In the genomic region with DNA sequence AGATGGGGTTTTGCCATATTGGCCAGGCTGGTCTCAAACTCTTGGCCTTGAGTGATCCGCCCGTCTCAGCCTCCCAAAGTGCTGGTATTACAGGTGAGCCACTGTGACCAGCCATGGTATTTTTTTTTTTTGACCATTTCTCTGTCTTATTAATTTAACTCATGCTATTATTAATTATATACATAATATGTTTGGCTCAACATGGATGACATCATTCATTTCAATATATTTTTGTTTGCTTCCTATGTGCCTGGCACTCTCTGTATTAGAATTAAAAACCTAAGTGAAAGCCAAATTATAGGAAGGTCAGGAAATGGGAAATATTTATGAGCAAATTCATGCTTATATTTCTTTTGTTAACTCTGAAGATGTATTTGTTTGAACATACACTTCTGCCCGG, we compare ENCODE assay signal across 25 cellular contexts. TPM values are rescaled to one million over a fixed set of nuclear protein-coding genes. Genes with fewer than 3 reads are reported as not detected.
DNase-seq lines count a peak whose midpoint lies in the region; ATAC-seq, FAIRE-seq and TF ChIP-seq lines count a peak whose summit lies in the region.
"Had no signal": no experiment of that assay in that cellular context is flagged by ENCODE, and none has a peak within 500 bp of the region (broad histone marks: within the 10 kb centered on the region; RNA-seq: fewer than 3 reads in every experiment).

No MANE protein-coding gene starts in this region.

- BruUV-seq in K562 (replicated peaks; lab: Mats Ljungman, UMichigan): no TSS peak

- H3K9ac ChIP-seq in BLaER1 treated with 17β-estradiol and CSF1 and Interleukin-3, amounts not matched to agents 10 nM and 100 nM: peak overlapping the region in 8 of 11 experiments; percentile 55 to 70 (median 67); a peak in 13 of 22 replicates
- H3K9ac ChIP-seq in K562 (ENCODE audit: insufficient read depth in 1 of 2, low read depth in 2 of 2, low read length in 2 of 2): no peak overlapping the region

- no peak for TF ChIP-seq RAD21 in K562 (CRISPR knock-in tag; conservative IDR thresholded peaks at IDR 0.05 in 1 of 2, IDR thresholded peaks at IDR 0.05 in 1 of 2)

- H3K36me3 ChIP-seq in BLaER1 treated with 17β-estradiol and CSF1 and Interleukin-3, amounts not matched to agents 10 nM and 100 nM: no peaks in the 10 kb centered on the region
- no peaks in the 10 kb centered on the region for H3K36me3 ChIP-seq in HEK293 (ENCODE audit: control insufficient read depth in 2 of 2, insufficient read depth in 1 of 2, low read length in 2 of 2)
- H3K36me3 ChIP-seq in K562 (ENCODE audit: control insufficient read depth, insufficient read depth, low read length): no peaks in the 10 kb centered on the region
- H3K36me3 ChIP-seq in right atrium auricular region: no peaks in the 10 kb centered on the region
- H3K36me3 ChIP-seq: MG63 had no signal

- WGBS in K562 (ENCODE audit: insufficient coverage, low coverage, missing lambda C conversion rate): 85% methylated on average over 3 of the region's 3 CpGs

- no peaks in the 10 kb centered on the region for H4K20me1 ChIP-seq in BLaER1 treated with 17β-estradiol and CSF1 and Interleukin-3, amounts not matched to agents 10 nM and 100 nM
- H4K20me1 ChIP-seq in K562 (replicated peaks; ENCODE audit: control insufficient read depth, insufficient read depth, low read length): no peaks in the 10 kb centered on the region

- DNase-seq in K562 (ENCODE audit: extremely low read depth in 1 of 4, low spot score in 3 of 4): no peak
- DNase-seq in stimulated activated effector memory CD8-positive, alpha-beta T cell treated with anti-CD3 and anti-CD28 coated beads, Interleukin-12 subunit alpha, Interleukin-12 subunit beta, amount 100 ng/mL, for 72 hours (ENCODE audit: low spot score in 2 of 2): no peak
- DNase-seq in activated CD4-positive, alpha-beta T cell treated with anti-CD3 and anti-CD28 coated beads for 4 hours: no peak
- no peak for DNase-seq in activated CD4-positive, CD25-positive, alpha-beta regulatory T cell (lab: John Stamatoyannopoulos, UW)
- no peak for DNase-seq in right atrium auricular region (ENCODE audit: low spot score)
- DNase-seq: AML-193; Calu3; DMS79 treated with DMSO at 0.1 percent for 48 hours; H7; KG1; MG63; NCI-H1105 treated with DMSO at 0.1 percent for 48 hours; NCI-H146; NCI-H1930; NCI-H2107; NCI-H524; NCI-H748 treated with DMSO at 0.1 percent for 48 hours; NK-92 treated with Interleukin-12 subunit alpha and Interleukin-12 subunit beta, amount 100 ng/mL, for 24 hours; SHP77 treated with DMSO at 0.1 percent for 48 hours had no signal

- no peak overlapping the region for H2AFZ ChIP-seq in K562 (ENCODE audit: low read depth, low read length)

- H3K27me3 ChIP-seq in BLaER1 treated with 17β-estradiol and CSF1 and Interleukin-3, amounts not matched to agents 10 nM and 100 nM: no peaks in the 10 kb centered on the region
- H3K27me3 ChIP-seq in K562 (ENCODE audit: control insufficient read depth in 2 of 2, insufficient read depth in 2 of 2, low read length in 2 of 2) (no peaks in the 10 kb centered on the region), right atrium auricular region (no peaks in the 10 kb centered on the region)
- H3K27me3 ChIP-seq: MG63 had no signal

- no peak for TF ChIP-seq CTCF in HEK293 (tag by site-specific recombination; IDR thresholded peaks at IDR 0.05)
- TF ChIP-seq CTCF in K562 (IDR thresholded peaks at IDR 0.05 in 2 of 3, conservative IDR thresholded peaks at IDR 0.05 in 1 of 3; ENCODE audit: insufficient read depth in 2 of 3, low read depth in 1 of 3, low read length in 3 of 3): no peak
- TF ChIP-seq CTCF in right atrium auricular region (IDR thresholded peaks at IDR 0.05): no peak

- H3K79me2 ChIP-seq in K562 (ENCODE audit: control insufficient read depth, insufficient read depth, low read length): no peaks in the 10 kb centered on the region

- H3K9me1 ChIP-seq in K562 (ENCODE audit: control insufficient read depth, insufficient read depth, low read length): no peaks in the 10 kb centered on the region

- H3K36me3 Mint-ChIP-seq in stimulated activated effector memory CD8-positive, alpha-beta T cell treated with anti-CD3 and anti-CD28 coated beads, Interleukin-12 subunit alpha, Interleukin-12 subunit beta, amount 100 ng/mL, for 72 hours: no peaks in the 10 kb centered on the region

- peak overlapping the region in 7 of 11 experiments; percentile 25 to 62 (median 44); a peak in 10 of 22 replicates for H3K4me2 ChIP-seq in BLaER1 treated with 17β-estradiol and CSF1 and Interleukin-3, amounts not matched to agents 10 nM and 100 nM
- H3K4me2 ChIP-seq in K562 (ENCODE audit: insufficient read depth, low read length): no peak overlapping the region

- H3K27ac ChIP-seq in BLaER1 treated with 17β-estradiol and CSF1 and Interleukin-3, amounts not matched to agents 10 nM and 100 nM: peak overlapping the region; percentile 46 to 90 (median 81); a peak in 21 of 22 replicates
- H3K27ac ChIP-seq in HEK293 (ENCODE audit: extremely low read depth, low read depth, low read length) (no peak overlapping the region), K562 (ENCODE audit: extremely low read depth, low read depth, low read length) (no peak overlapping the region), right atrium auricular region (no peak overlapping the region)
- H3K27ac ChIP-seq: C4-2B, SK-N-MC had no signal

- ATAC-seq in K562: no peak
- no peak for ATAC-seq in stimulated activated effector memory CD8-positive, alpha-beta T cell treated with anti-CD3 and anti-CD28 coated beads, Interleukin-12 subunit alpha, Interleukin-12 subunit beta, amount 100 ng/mL, for 72 hours
- ATAC-seq: Panc1 had no signal

- peaks cover 21% of the 10 kb centered on the region for H3K4me1 Mint-ChIP-seq in stimulated activated effector memory CD8-positive, alpha-beta T cell treated with anti-CD3 and anti-CD28 coated beads, Interleukin-12 subunit alpha, Interleukin-12 subunit beta, amount 100 ng/mL, for 72 hours

- H3K4me3 Mint-ChIP-seq in stimulated activated effector memory CD8-positive, alpha-beta T cell treated with anti-CD3 and anti-CD28 coated beads, Interleukin-12 subunit alpha, Interleukin-12 subunit beta, amount 100 ng/mL, for 72 hours: peak overlapping the region; percentile 8

- FAIRE-seq in K562 (lab: Jason Lieb, UNC): no peak
- FAIRE-seq: HTR-8/SVneo had no signal

- intact Hi-C loops in K562 (cut with micrococcal nuclease): loop anchor here (5.0 kb wide), 1 partner anchor 55 kb away; the partner anchor contains the start of gene AKIRIN2

- in situ Hi-C loops in K562 (cut with MboI): no loop called here

- H3K4me3 ChIP-seq in BLaER1 treated with 17β-estradiol and CSF1 and Interleukin-3, amounts not matched to agents 10 nM and 100 nM: no peak overlapping the region
- H3K4me3 ChIP-seq in HEK293 (ENCODE audit: low read depth, low read length) (no peak overlapping the region), K562 (no peak overlapping the region), right atrium auricular region (no peak overlapping the region)
- H3K4me3 ChIP-seq: MG63, SK-N-MC had no signal

- no peak overlapping the region for H3K27ac Mint-ChIP-seq in stimulated activated effector memory CD8-positive, alpha-beta T cell treated with anti-CD3 and anti-CD28 coated beads, Interleukin-12 subunit alpha, Interleukin-12 subunit beta, amount 100 ng/mL, for 72 hours

- TF ChIP-seq POLR2A in K562 (conservative IDR thresholded peaks at IDR 0.05): no peak

- H3K9me3 Mint-ChIP-seq in stimulated activated effector memory CD8-positive, alpha-beta T cell treated with anti-CD3 and anti-CD28 coated beads, Interleukin-12 subunit alpha, Interleukin-12 subunit beta, amount 100 ng/mL, for 72 hours: no peaks in the 10 kb centered on the region

- H3K9me3 ChIP-seq in BLaER1 treated with 17β-estradiol and CSF1 and Interleukin-3, amounts not matched to agents 10 nM and 100 nM (replicated peaks in 1 of 11): peaks cover 0 to 13% (median 0%) of the 10 kb centered on the region in 11 experiments; a peak in 7 of 22 replicates
- H3K9me3 ChIP-seq in HEK293 (ENCODE audit: control insufficient read depth, insufficient read depth, low read depth, low read length): no peaks in the 10 kb centered on the region
- H3K9me3 ChIP-seq in K562 (replicated peaks; ENCODE audit: control insufficient read depth, insufficient read depth, low read depth, low read length): no peaks in the 10 kb centered on the region
- H3K9me3 ChIP-seq in right atrium auricular region: no peaks in the 10 kb centered on the region
- H3K9me3 ChIP-seq: MG63 had no signal

- CTCF ChIA-PET in HEK293 (lab: Yijun Ruan, JAX): interaction anchor here (1.7 kb wide), 1 partner anchor 32 kb away, joined by 3 read pairs; no protein-coding TSS in a partner anchor
- CTCF ChIA-PET in K562 (lab: Yijun Ruan, JAX; ENCODE audit: low intra/inter-chr PET ratio): no interaction called here

- POLR2A ChIA-PET in HEK293 (lab: Yijun Ruan, JAX) (no interaction called here), K562 (lab: Yijun Ruan, JAX) (interaction anchor here (0.8 to 0.9 kb wide), 2 partner anchors 29 to 55 kb away, joined by 3 to 4 read pairs; no protein-coding TSS in a partner anchor)

- H3K4me1 ChIP-seq in BLaER1 treated with 17β-estradiol and CSF1 and Interleukin-3, amounts not matched to agents 10 nM and 100 nM: peaks cover 0 to 58% (median 31%) of the 10 kb centered on the region in 10 experiments; a peak in 15 of 20 replicates
- H3K4me1 ChIP-seq in HEK293 (ENCODE audit: control insufficient read depth, insufficient read depth, low read length) (peaks cover 12% of the 10 kb centered on the region), K562 (replicated peaks in 1 of 2; ENCODE audit: control insufficient read depth in 2 of 2, insufficient read depth in 2 of 2, low read length in 2 of 2) (peaks cover 11 to 14% of the 10 kb centered on the region in 2 experiments; a peak in 4 of 5 replicates), right atrium auricular region (peaks cover 0 to 4% of the 10 kb centered on the region in 2 donors)

- no peak for TF ChIP-seq EP300 in K562 (IDR thresholded peaks at IDR 0.05; ENCODE audit: low read length)

RNA-seq across cellular contexts. Expression of gene AKIRIN2, which starts 55.8 kb away (rescaled TPM):
- total RNA-seq in K562 (2011; cell fraction: chromatin; rRNA removed; ENCODE audit: low replicate concordance): 39.9 and 72.7 TPM in 2 replicates
- total RNA-seq in K562 (2011; cell fraction: nucleolus; rRNA removed): 43.6 and 44.0 TPM in 2 replicates
- 65.6 and 75.4 TPM in 2 replicates for total RNA-seq in K562 (2011; cell fraction: nucleoplasm; rRNA removed)
- total RNA-seq in K562 (2014; rRNA removed): 28.1 and 31.1 TPM in 2 replicates
- 20.0 and 20.3 TPM in 2 replicates for total RNA-seq in K562 (2014; rRNA removed; fragmentation: Illumina TruSeq; extraction: Trizol)
- total RNA-seq in K562 (2015; rRNA removed; fragmentation: Illumina TruSeq; extraction: Trizol): 15.7 and 16.0 TPM in 2 replicates
- total RNA-seq in K562 (2021): 57.4 and 63.9 TPM in 2 replicates
- 31.8 and 34.2 TPM in 2 replicates for polyA plus RNA-seq in K562 (2011; rRNA removed)
- polyA plus RNA-seq in K562 (2011; cell fraction: cytosol; rRNA removed): 17.0 and 25.7 TPM in 2 replicates
- polyA plus RNA-seq in K562 (2011; cell fraction: nucleus; rRNA removed): 36.0 and 50.3 TPM in 2 replicates
- polyA plus RNA-seq in K562 (2012): 49.2 and 53.0 TPM in 2 replicates
- polyA plus RNA-seq in K562 (2014; fragmentation: Illumina TruSeq; extraction: Trizol): 37.6 and 38.8 TPM in 2 replicates
- polyA plus RNA-seq in K562 (2014; fragmentation: Nextera tagmentation; extraction: Ambion mirVana): 1 to 10 TPM; 5.8 to 9.1 TPM
- polyA plus RNA-seq in K562 (2014; rRNA removed): 38.3 and 47.4 TPM in 2 replicates
- polyA minus RNA-seq in K562 (2011; rRNA and poly(A)+ RNA removed): 20.1 and 24.1 TPM in 2 replicates
- polyA minus RNA-seq in K562 (2011; cell fraction: cytosol; rRNA and poly(A)+ RNA removed): 21.3 and 26.2 TPM in 2 replicates
- 37.4 and 45.0 TPM in 2 replicates for polyA minus RNA-seq in K562 (2011; cell fraction: nucleus; rRNA and poly(A)+ RNA removed)
- 10 to 100 TPM; 27.2 to 29.4 TPM for total RNA-seq in right atrium auricular region

Comparison
In these comparisons a context has a peak if more than half of its experiments do, and no peak if none do; other contexts are left out.
1. H3K27ac ChIP-seq: peak in BLaER1 treated with 17β-estradiol and CSF1 and Interleukin-3, amounts not matched to agents 10 nM and 100 nM (11 of 11); none in HEK293 (single experiment), K562 (single experiment) and right atrium auricular region (0 of 2).
2. H3K9ac ChIP-seq: peak in BLaER1 treated with 17β-estradiol and CSF1 and Interleukin-3, amounts not matched to agents 10 nM and 100 nM (8 of 11); none in K562 (0 of 2).